In the genomic region with DNA sequence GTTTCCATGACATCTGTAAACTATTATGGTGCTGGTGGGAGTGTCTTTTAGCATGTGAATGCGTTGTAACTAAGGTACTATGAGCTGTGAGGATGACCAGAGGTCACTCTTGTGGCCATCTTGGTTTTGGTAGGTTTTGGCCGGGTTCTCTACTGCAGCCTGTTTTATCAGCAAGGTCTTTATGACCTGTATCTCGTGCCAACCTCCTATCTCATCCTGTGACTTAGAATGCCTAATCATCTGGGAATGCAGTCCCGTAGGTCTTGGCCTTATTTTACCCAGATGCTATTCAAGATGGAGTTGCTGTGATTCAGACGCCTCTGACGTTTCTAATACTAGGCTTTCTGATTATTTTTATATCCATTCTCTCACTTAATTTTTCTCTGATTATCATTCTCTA, we compare ENCODE assay signal across 21 cellular contexts. TPM values are rescaled to one million over a fixed set of nuclear protein-coding genes. Genes with fewer than 3 reads are reported as not detected.
A peak's percentile ranks its signal among the peaks of the same experiment; 100 is the strongest.
DNase-seq lines count a peak whose midpoint lies in the region; ATAC-seq and TF ChIP-seq lines count a peak whose summit lies in the region.
"Had no signal": no experiment of that assay in that cellular context is flagged by ENCODE, and none has a peak within 500 bp of the region (broad histone marks: within the 10 kb centered on the region; RNA-seq: fewer than 3 reads in every experiment).

No MANE protein-coding gene starts in this region.

- H4K20me1 ChIP-seq in GM23338 (replicated peaks; ENCODE audit: insufficient read depth): no peaks in the 10 kb centered on the region

- no peak overlapping the region for H3K18ac ChIP-seq in trophoblast cell (ENCODE audit: low read length)

- peaks cover 34% of the 10 kb centered on the region for H3K4me1 Mint-ChIP-seq in GM23338
- H3K4me1 Mint-ChIP-seq: IgD-negative memory B cell had no signal

- WGBS in trophoblast cell (ENCODE audit: extremely low coverage, insufficient coverage, insufficient read length): no CpG with 5 or more reads among the region's 6 CpGs
- WGBS in thyroid gland, 2 donors: 78 to 85% methylated on average over 6 of the region's 6 CpGs

- no peaks in the 10 kb centered on the region for H3K36me3 ChIP-seq in GM23338 (ENCODE audit: insufficient read depth)
- H3K36me3 ChIP-seq in trophoblast cell (ENCODE audit: control insufficient read depth in 1 of 2, insufficient read depth in 2 of 2, low read length in 2 of 2): no peaks in the 10 kb centered on the region
- no peaks in the 10 kb centered on the region for H3K36me3 ChIP-seq in thyroid gland

- H4K12ac ChIP-seq in trophoblast cell (ENCODE audit: low read depth, low read length): no peak overlapping the region

- no peaks in the 10 kb centered on the region for H3K9me3 Mint-ChIP-seq in GM23338
- H3K9me3 Mint-ChIP-seq: CD4-positive, alpha-beta T cell; IgD-negative memory B cell had no signal

- no peaks in the 10 kb centered on the region for H3F3A ChIP-seq in GM23338 (replicated peaks; ENCODE audit: low read depth)

- H3K27me3 Mint-ChIP-seq in GM23338 (ENCODE audit: insufficient read depth, low read depth, poor library complexity): no peaks in the 10 kb centered on the region
- H3K27me3 Mint-ChIP-seq: CD4-positive, alpha-beta T cell; IgD-negative memory B cell had no signal

- H3K4me1 ChIP-seq in GM23338 (ENCODE audit: insufficient read depth): peaks cover 9% of the 10 kb centered on the region; the same call in 1 of the 2 replicates
- no peaks in the 10 kb centered on the region for H3K4me1 ChIP-seq in trophoblast cell (ENCODE audit: control insufficient read depth in 1 of 2, insufficient read depth in 2 of 2, low read length in 2 of 2)
- no peaks in the 10 kb centered on the region for H3K4me1 ChIP-seq in thyroid gland
- H3K4me1 ChIP-seq: Caco-2 had no signal

- no peak overlapping the region for H3K23ac ChIP-seq in trophoblast cell (ENCODE audit: low read length)

- H3K9me3 ChIP-seq in trophoblast cell (ENCODE audit: insufficient read depth, low read depth, low read length) (no peaks in the 10 kb centered on the region), thyroid gland (no peaks in the 10 kb centered on the region)
- H3K9me3 ChIP-seq: Caco-2 had no signal

- no peak overlapping the region for H3K4ac ChIP-seq in trophoblast cell (ENCODE audit: low read depth, low read length)

- H3K14ac ChIP-seq in trophoblast cell (ENCODE audit: low read length): no peak overlapping the region

- H4K8ac ChIP-seq in trophoblast cell (ENCODE audit: low read depth, low read length): no peak overlapping the region

- H3K27ac Mint-ChIP-seq in GM23338: peak overlapping the region; percentile 22; the same call in 1 of the 2 replicates
- H3K27ac Mint-ChIP-seq: CD4-positive, alpha-beta T cell; IgD-negative memory B cell had no signal

- TF ChIP-seq CTCF in GM23338 (conservative IDR thresholded peaks at IDR 0.05; ENCODE audit: low read depth in 2 of 2) (no peak), choroid plexus epithelial cell (conservative IDR thresholded peaks at IDR 0.05; ENCODE audit: low read depth, low read length) (no peak), thyroid gland (IDR thresholded peaks at IDR 0.05) (no peak)

- DNase-seq in GM23338 (ENCODE audit: low spot score) (no peak), RPMI7951 (ENCODE audit: low read depth) (peak; percentile 7), choroid plexus epithelial cell (ENCODE audit: low read depth) (peak; percentile 19), trophoblast cell (peak; percentile 52 to 55), retina (no peak), thyroid gland (no peak)
- no peak for DNase-seq in stimulated activated CD4-positive, alpha-beta T cell treated with anti-CD3 and anti-CD28 coated beads, Interleukin-4, amount 100 ng/mL, for 24 hours
- DNase-seq: ACHN; Caco-2; CD4-positive, alpha-beta T cell; Kasumi-1; NCI-H1105; NCI-H1694; NCI-H510A treated with DMSO at 0.1 percent for 48 hours; NCI-H774 had no signal

- H3K4me2 ChIP-seq in GM23338 (no peak overlapping the region), trophoblast cell (ENCODE audit: low read length) (no peak overlapping the region)

- H3K79me2 ChIP-seq in GM23338 (replicated peaks; ENCODE audit: insufficient read depth) (no peaks in the 10 kb centered on the region), trophoblast cell (ENCODE audit: control insufficient read depth, insufficient read depth, low read length, poor library complexity) (no peaks in the 10 kb centered on the region)

- no peaks in the 10 kb centered on the region for H3K9me2 ChIP-seq in GM23338 (ENCODE audit: insufficient read depth)

- H2BK120ac ChIP-seq in trophoblast cell (ENCODE audit: insufficient read depth, low read length, poor library complexity): no peak overlapping the region

- no peak overlapping the region for H3K9ac ChIP-seq in trophoblast cell (ENCODE audit: low read length)

- H3K27ac ChIP-seq in GM23338 (ENCODE audit: low read depth) (no peak overlapping the region), trophoblast cell (ENCODE audit: low read depth, low read length) (no peak overlapping the region), thyroid gland (no peak overlapping the region)
- H3K27ac ChIP-seq: HL-60 had no signal

- H3K27me3 ChIP-seq in GM23338 (ENCODE audit: insufficient read depth) (no peaks in the 10 kb centered on the region), trophoblast cell (ENCODE audit: insufficient read depth, low read length) (no peaks in the 10 kb centered on the region), thyroid gland (no peaks in the 10 kb centered on the region)

- H2BK5ac ChIP-seq in trophoblast cell (ENCODE audit: low read depth, low read length, poor library complexity): no peak overlapping the region

- H3K4me3 Mint-ChIP-seq in GM23338: no peak overlapping the region
- H3K4me3 Mint-ChIP-seq: CD4-positive, alpha-beta T cell; IgD-negative memory B cell had no signal

- intact Hi-C loops in thyroid gland (cut with DNase I): no loop called here

- no peak for TF ChIP-seq POLR2A in thyroid gland (IDR thresholded peaks at IDR 0.05)

- no peak overlapping the region for H4K91ac ChIP-seq in trophoblast cell (ENCODE audit: low read depth, low read length)

- H2AFZ ChIP-seq in GM23338: no peak overlapping the region
- H2AFZ ChIP-seq in trophoblast cell (ENCODE audit: insufficient read depth, low read length, poor library complexity): no peak overlapping the region

- H3K4me3 ChIP-seq in GM23338: no peak overlapping the region
- H3K4me3 ChIP-seq in choroid plexus epithelial cell (ENCODE audit: low read depth, low read length): no peak overlapping the region
- H3K4me3 ChIP-seq in trophoblast cell (ENCODE audit: low read depth, low read length): no peak overlapping the region
- H3K4me3 ChIP-seq in thyroid gland (replicated peaks in 1 of 3): no peak overlapping the region
- H3K4me3 ChIP-seq: GM12878 had no signal

- no peak overlapping the region for H2AK5ac ChIP-seq in trophoblast cell (ENCODE audit: low read length)

- no peaks in the 10 kb centered on the region for H3K79me1 ChIP-seq in trophoblast cell (ENCODE audit: low read length)

- no peak for ATAC-seq in GM23338
- no peak for ATAC-seq in HG03457 (IDR thresholded peaks at IDR 0.05; ENCODE audit: unreplicated experiment)
- ATAC-seq: GM12878 had no signal

- no peaks in the 10 kb centered on the region for H3K36me3 Mint-ChIP-seq in GM23338 (ENCODE audit: low read depth)
- H3K36me3 Mint-ChIP-seq: IgD-negative memory B cell had no signal

- no peak overlapping the region for H2BK12ac ChIP-seq in trophoblast cell (ENCODE audit: low read length)

TF ChIP-seq in GM23338, 12 proteins besides CTCF, POLR2A, EP300 and RAD21 (continues in another document):
- no peak for TF ChIP-seq JUNB (IDR thresholded peaks at IDR 0.05; ENCODE audit: unreplicated experiment)

RNA-seq across cellular contexts. Expression of a gene that starts 9.4 kb away (rescaled TPM):
- 0.83 and 1.2 TPM in 2 replicates for total RNA-seq in GM23338 (2014; rRNA removed; shearing (Covaris generic))
- 0.36 TPM in 1 of 2 replicates, not detected in the other for polyA plus RNA-seq in GM23338 (2016; fragmentation: Nextera tagmentation; extraction: Ambion mirVana)
- total RNA-seq in RPMI7951 (2014; rRNA removed; shearing (Covaris generic)): 0.10 and 0.12 TPM in 2 replicates
- 0.10 and 0.22 TPM in 2 replicates for polyA plus RNA-seq in trophoblast cell (2013)
- total RNA-seq in thyroid gland: 1 to 10 TPM in 2 of 4 donors, under 1 TPM in 2; 0.46 to 2.9 (median 1.3) TPM
- total RNA-seq: Caco-2; CD4-positive, alpha-beta T cell; HT1080; T-helper 1 cell treated with Interleukin-12 subunit alpha and Interleukin-12 subunit beta and Interleukin-4 antibody, amounts not matched to agents 30 ng/mL and 1 ng/mL, for 36 hours had no signal
- polyA plus RNA-seq: IgD-negative memory B cell had no signal

Comparison
In these comparisons a context has a peak if more than half of its experiments do, and no peak if none do; other contexts are left out.
1. DNase-seq: peak in RPMI7951 (single experiment), choroid plexus epithelial cell (single experiment) and trophoblast cell (2 of 2); none in GM23338 (single experiment), stimulated activated CD4-positive, alpha-beta T cell treated with anti-CD3 and anti-CD28 coated beads, Interleukin-4, amount 100 ng/mL, for 24 hours (single experiment), retina (single experiment) and thyroid gland (0 of 2).